Comparison of ENCODE assay signal across 14 cellular contexts in genomic region chr6:43728586-43728985, GRCh38. TPM values are rescaled to one million over a fixed set of nuclear protein-coding genes. Genes with fewer than 3 reads are reported as not detected.
DNase-seq lines count a peak whose midpoint lies in the region; TF ChIP-seq lines count a peak whose summit lies in the region.
"Had no signal": no experiment of that assay in that cellular context is flagged by ENCODE, and none has a peak within 500 bp of the region (broad histone marks: within the 10 kb centered on the region; RNA-seq: fewer than 3 reads in every experiment).

No MANE protein-coding gene starts in this region.

- no peaks in the 10 kb centered on the region for H3K4me1 ChIP-seq in sigmoid colon

- peaks cover 0 to 14% (median 0%) of the 10 kb centered on the region in 4 donors for H3K9me3 ChIP-seq in sigmoid colon

- CTCF ChIA-PET in RWPE1 (lab: Yijun Ruan, JAX), result interaction anchor here (0.6 to 0.9 kb wide), 2 partner anchors 40 to 49 kb away, joined by 3 to 5 read pairs; no protein-coding TSS in a partner anchor

- no peak for TF ChIP-seq EP300 in sigmoid colon (IDR thresholded peaks at IDR 0.05)

- H3K27me3 ChIP-seq in sigmoid colon, result no peaks in the 10 kb centered on the region

- POLR2A ChIA-PET in RWPE1 (lab: Yijun Ruan, JAX; ENCODE audit: low non-redundant PET), result no interaction called here

- WGBS in sigmoid colon, 2 donors, result 76 to 83% methylated on average over 2 of the region's 2 CpGs

- no peak overlapping the region for H3K4me3 ChIP-seq in sigmoid colon

- H3K27ac ChIP-seq in RWPE1 (0 out of 2 replicates have a peak overlapping the region, but pooled peaks have one; percentile 15), epithelial cell of prostate (peak overlapping the region; percentile 68), sigmoid colon (no peak overlapping the region)
- H3K27ac ChIP-seq: HL-60 had no signal

- DNase-seq in HK-2 (ENCODE audit: unreplicated experiment) (peak; percentile 42), RWPE1 (ENCODE audit: low spot score) (no peak), epithelial cell of prostate (ENCODE audit: low read depth, low spot score) (no peak), sigmoid colon (peak; percentile 21), SKM-1 treated with dmso at 0.1 percent for 144 hours (lab: John Stamatoyannopoulos, UW; ENCODE audit: unreplicated experiment) (no peak), globus pallidus (ENCODE audit: low spot score) (no peak)
- no peak for DNase-seq in activated CD8-positive, alpha-beta memory T cell treated with anti-CD3 and anti-CD28 coated beads for 24 hours
- DNase-seq: COR-L47, MV-4-11, NCI-H1417 treated with DMSO at 0.1 percent for 48 hours, NCI-H2029, NCI-H2171 treated with DMSO at 0.1 percent for 48 hours, NCI-H748 treated with DMSO at 0.1 percent for 48 hours had no signal

- no peak for TF ChIP-seq POLR2A in sigmoid colon (IDR thresholded peaks at IDR 0.05)

- no peaks in the 10 kb centered on the region for H3K36me3 ChIP-seq in sigmoid colon

- intact Hi-C loops in sigmoid colon (cut with DNase I), result no loop called here

- TF ChIP-seq CTCF in RWPE1 (conservative IDR thresholded peaks at IDR 0.05; ENCODE audit: low read depth), result no peak
- no peak for TF ChIP-seq CTCF in sigmoid colon (IDR thresholded peaks at IDR 0.05)

RNA-seq across cellular contexts. Expression of gene MRPS18A, which starts 41.0 kb away (rescaled TPM):
- 10 to 100 TPM; 28.8 to 43.9 (median 34.1) TPM for total RNA-seq in sigmoid colon
- polyA plus RNA-seq in sigmoid colon, result 10 to 100 TPM; 72.1 to 93.2 (median 90.2) TPM

RNA-seq across cellular contexts. Expression of gene VEGFA, which starts 41.4 kb away (rescaled TPM):
- 10 to 100 TPM; 20.9 to 60.9 (median 28.5) TPM for total RNA-seq in sigmoid colon
- 100 to 1,000 TPM in 1 of 3 donors, 10 to 100 TPM in 2; 11.1 to 111 (median 34.8) TPM for polyA plus RNA-seq in sigmoid colon

Comparison
In these comparisons a context has a peak if more than half of its experiments do, and no peak if none do; other contexts are left out.
1. DNase-seq: peak in HK-2 (single experiment) and sigmoid colon (single experiment); none in RWPE1 (single experiment), epithelial cell of prostate (single experiment), SKM-1 treated with dmso at 0.1 percent for 144 hours (single experiment), activated CD8-positive, alpha-beta memory T cell treated with anti-CD3 and anti-CD28 coated beads for 24 hours (single experiment) and globus pallidus (single experiment).
2. H3K27ac ChIP-seq: peak in RWPE1 (single experiment) and epithelial cell of prostate (single experiment); none in sigmoid colon (0 of 4).